23 cellular contexts compared by ENCODE assay signal in the genomic region with DNA sequence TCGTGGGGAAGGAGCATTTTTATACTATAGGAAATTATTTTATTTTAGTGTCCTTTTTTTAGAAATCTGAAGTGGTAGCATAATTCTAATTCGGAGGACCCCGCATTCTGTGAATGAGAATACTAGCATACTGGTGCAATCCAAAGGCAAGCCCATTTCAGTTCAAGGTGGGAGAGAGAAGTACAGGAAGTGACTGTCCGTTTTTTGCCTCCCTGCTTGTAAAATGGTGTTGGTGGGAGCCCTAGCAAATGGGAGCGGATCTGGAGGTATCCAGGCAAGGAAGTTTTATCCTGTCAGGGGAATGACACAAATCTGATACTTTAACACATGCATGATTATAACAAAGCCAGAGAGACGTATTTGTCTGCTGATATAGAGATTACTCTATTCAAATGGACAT.
"Had no signal": no experiment of that assay in that cellular context is flagged by ENCODE, and none has a peak within 500 bp of the region (broad histone marks: within the 10 kb centered on the region; RNA-seq: fewer than 3 reads in every experiment).

No MANE protein-coding gene starts in this region.

- H3K27ac Mint-ChIP-seq: activated B cell treated with CpG ODN at 0.5 μM for 24 hours; activated CD4-positive, alpha-beta T cell treated with anti-CD3 and anti-CD28 coated beads for 36 hours; activated naive CD8-positive, alpha-beta T cell treated with anti-CD3 and anti-CD28 coated beads for 36 hours; activated T-helper 2 cell treated with anti-CD3 and anti-CD28 coated beads, Interferon-gamma antibody, Interleukin-2, Interleukin-4, amounts not matched to agents 10 μg/mL and 5 μg/mL and 100 μg/mL, durations not matched to agents 14 hours and 24 hours and 36 hours; memory B cell; naive B cell; stimulated activated naive CD8-positive, alpha-beta T cell treated with anti-CD3 and anti-CD28 coated beads, Interleukin-15, Interleukin-2, amounts not matched to agents 100 ng/mL and 50 ng/mL, for 24 hours; T-helper 1 cell treated with Interleukin-12 subunit alpha and Interleukin-12 subunit beta and Interleukin-4 antibody, amounts not matched to agents 30 μg/mL and 1 μg/mL, for 36 hours had no signal

- H3K4me3 Mint-ChIP-seq: activated B cell treated with CpG ODN at 0.5 μM for 24 hours; activated CD4-positive, alpha-beta T cell treated with anti-CD3 and anti-CD28 coated beads for 36 hours; activated naive CD8-positive, alpha-beta T cell treated with anti-CD3 and anti-CD28 coated beads for 36 hours; activated T-cell treated with anti-CD3 and anti-CD28 coated beads, Interleukin-2, amount 50 U/mL, for 4 hours; memory B cell; naive B cell; neural crest cell; stimulated activated naive CD8-positive, alpha-beta T cell treated with anti-CD3 and anti-CD28 coated beads, Interleukin-15, Interleukin-2, amounts not matched to agents 100 ng/mL and 50 ng/mL, for 24 hours; T-helper 1 cell treated with Interleukin-12 subunit alpha and Interleukin-12 subunit beta and Interleukin-4 antibody, amounts not matched to agents 30 μg/mL and 1 μg/mL, for 36 hours had no signal

- FAIRE-seq: islet of Langerhans had no signal

- H3K27me3 ChIP-seq: tibial nerve had no signal

- H3K9me3 Mint-ChIP-seq: activated B cell treated with CpG ODN at 0.5 μM for 24 hours; activated naive CD8-positive, alpha-beta T cell treated with anti-CD3 and anti-CD28 coated beads for 36 hours; activated T-cell treated with anti-CD3 and anti-CD28 coated beads, Interleukin-2, amount 50 U/mL, for 4 hours; activated T-helper 2 cell treated with anti-CD3 and anti-CD28 coated beads, Interferon-gamma antibody, Interleukin-2, Interleukin-4, amounts not matched to agents 10 μg/mL and 5 μg/mL and 100 μg/mL, durations not matched to agents 14 hours and 24 hours and 36 hours; memory B cell; naive B cell; neural crest cell; stimulated activated naive CD8-positive, alpha-beta T cell treated with anti-CD3 and anti-CD28 coated beads, Interleukin-15, Interleukin-2, amounts not matched to agents 100 ng/mL and 50 ng/mL, for 24 hours; T-helper 1 cell treated with Interleukin-12 subunit alpha and Interleukin-12 subunit beta and Interleukin-4 antibody, amounts not matched to agents 30 μg/mL and 1 μg/mL, for 36 hours had no signal

- H3K36me3 ChIP-seq: tibial nerve had no signal

- H3K36me3 Mint-ChIP-seq: activated naive CD8-positive, alpha-beta T cell treated with anti-CD3 and anti-CD28 coated beads for 36 hours; memory B cell had no signal

- ATAC-seq: activated CD4-positive, alpha-beta T cell treated with anti-CD3 and anti-CD28 coated beads for 36 hours; activated T-cell treated with anti-CD3 and anti-CD28 coated beads, Interleukin-2, amount 50 U/mL, for 4 hours; mucosa of descending colon had no signal

- H3K9me3 ChIP-seq: mucosa of descending colon, tibial nerve had no signal

- H3K4me1 ChIP-seq: tibial nerve had no signal

- H3K27ac ChIP-seq: tibial nerve had no signal

- H3K4me1 Mint-ChIP-seq: activated B cell treated with CpG ODN at 0.5 μM for 24 hours, naive B cell, neural crest cell had no signal

- DNase-seq: activated B cell treated with CpG ODN at 0.5 μM for 24 hours; activated CD4-positive, alpha-beta T cell treated with anti-CD3 and anti-CD28 coated beads for 36 hours; activated CD4-positive, alpha-beta T cell treated with anti-CD3 and anti-CD28 coated beads, Interleukin-2, amount 50 U/mL, for 4 hours; activated CD8-positive, alpha-beta memory T cell treated with anti-CD3 and anti-CD28 coated beads for 24 hours; activated CD8-positive, alpha-beta memory T cell treated with anti-CD3 and anti-CD28 coated beads, Interleukin-2, amount 50 U/mL, for 48 hours; activated naive CD4-positive, alpha-beta T cell treated with Interleukin-2 at 50 U/mL for 16 hours; activated naive CD8-positive, alpha-beta T cell treated with anti-CD3 and anti-CD28 coated beads for 36 hours; activated T-cell treated with anti-CD3 and anti-CD28 coated beads, Interleukin-2, amount 50 U/mL, for 4 hours; amniotic stem cell; dermis blood vessel endothelial cell; effector CD8-positive, alpha-beta T cell; foreskin melanocyte; mucosa of descending colon; naive B cell; stimulated activated CD4-positive, alpha-beta T cell treated with anti-CD3 and anti-CD28 coated beads, Interleukin-12 subunit alpha, Interleukin-12 subunit beta, amount 100 ng/mL, for 4 hours; stimulated activated CD4-positive, alpha-beta T cell treated with anti-CD3 and anti-CD28 coated beads, Interleukin-4, amount 100 ng/mL, for 4 hours had no signal

- H3K4me3 ChIP-seq: mucosa of descending colon, tibial nerve had no signal
